Comparison of ENCODE assay signal across 20 cellular contexts in genomic region chr2:237571551-237571950, GRCh38. TPM values are rescaled to one million over a fixed set of nuclear protein-coding genes. Genes with fewer than 3 reads are reported as not detected.
A peak's percentile ranks its signal among the peaks of the same experiment; 100 is the strongest.
DNase-seq lines count a peak whose midpoint lies in the region; ATAC-seq, FAIRE-seq and TF ChIP-seq lines count a peak whose summit lies in the region.
"Had no signal": no experiment of that assay in that cellular context is flagged by ENCODE, and none has a peak within 500 bp of the region (broad histone marks: within the 10 kb centered on the region; RNA-seq: fewer than 3 reads in every experiment).

No MANE protein-coding gene starts in this region.

- H3K9ac ChIP-seq in OCI-LY3 (ENCODE audit: low read length) (no peak overlapping the region), kidney (ENCODE audit: low read length in 2 of 2) (peak overlapping the region in 1 of 2 donors; percentile 26), Karpas-422 (ENCODE audit: low read length) (no peak overlapping the region)

- no peak overlapping the region for H2AFZ ChIP-seq in OCI-LY3 (ENCODE audit: low read depth, low read length)
- H2AFZ ChIP-seq in Karpas-422 (ENCODE audit: low read length) = no peak overlapping the region

- H3K4me1 ChIP-seq in OCI-LY3 (ENCODE audit: low read length) (peaks cover 10% of the 10 kb centered on the region; the same call in 1 of the 2 replicates), kidney (ENCODE audit: control insufficient read depth in 1 of 2, insufficient read depth in 1 of 2, low read depth in 1 of 2, low read length in 2 of 2) (peaks cover 0 to 7% of the 10 kb centered on the region in 2 donors), Karpas-422 (ENCODE audit: low read length) (no peaks in the 10 kb centered on the region)

- H3K9me2 ChIP-seq in Karpas-422 (replicated peaks; ENCODE audit: insufficient read depth, low read length) = no peaks in the 10 kb centered on the region

- no peaks in the 10 kb centered on the region for H3K79me2 ChIP-seq in OCI-LY3 (ENCODE audit: low read length)
- H3K79me2 ChIP-seq in Karpas-422 (ENCODE audit: low read length) = no peaks in the 10 kb centered on the region

- no peak for FAIRE-seq in kidney (lab: Jason Lieb, UNC)
- no peak for FAIRE-seq in GM12892 (lab: Jason Lieb, UNC)
- FAIRE-seq: D721Med had no signal

- intact Hi-C loops in kidney (cut with DNase I) (loop anchor here (5.0 kb wide), 1 partner anchor 54 kb away; no protein-coding TSS in a partner anchor), sciatic nerve (cut with DNase I) (loop anchor here (5.0 kb wide), 1 partner anchor 59 kb away; no protein-coding TSS in a partner anchor)

- H3K27ac ChIP-seq in OCI-LY3 (ENCODE audit: low read length) (no peak overlapping the region), kidney (ENCODE audit: low read depth in 2 of 2, low read length in 2 of 2) (no peak overlapping the region), Karpas-422 (ENCODE audit: low read length) (no peak overlapping the region)
- H3K27ac ChIP-seq: brain microvascular endothelial cell, coronary artery, epithelial cell of prostate, right atrium auricular region, tibial nerve had no signal

- TF ChIP-seq CTCF in OCI-LY3 (IDR thresholded peaks at IDR 0.05; ENCODE audit: low read depth, low read length) (no peak), kidney (IDR thresholded peaks at IDR 0.05; ENCODE audit: borderline replicate concordance, extremely low read depth, insufficient read depth) (no peak)

- no peak overlapping the region for H3K4me3 ChIP-seq in OCI-LY3 (ENCODE audit: low read length)
- H3K4me3 ChIP-seq in kidney (ENCODE audit: low read length in 2 of 2) = no peak overlapping the region
- H3K4me3 ChIP-seq in Karpas-422 (ENCODE audit: low read length) = no peak overlapping the region
- H3K4me3 ChIP-seq: right atrium auricular region, tibial nerve had no signal

- no peaks in the 10 kb centered on the region for H3K27me3 ChIP-seq in OCI-LY3 (ENCODE audit: low read depth, low read length)
- no peaks in the 10 kb centered on the region for H3K27me3 ChIP-seq in Karpas-422 (ENCODE audit: low read length)
- H3K27me3 ChIP-seq: brain microvascular endothelial cell, right atrium auricular region, tibial nerve had no signal

- H3K9me3 ChIP-seq in OCI-LY3 (ENCODE audit: insufficient read depth, low read length) (no peaks in the 10 kb centered on the region), kidney (ENCODE audit: control insufficient read depth in 1 of 2, low read length in 2 of 2) (no peaks in the 10 kb centered on the region), Karpas-422 (ENCODE audit: low read length) (no peaks in the 10 kb centered on the region)
- H3K9me3 ChIP-seq: right atrium auricular region, tibial nerve had no signal

- peak; percentile 13 for ATAC-seq in GM19455 (IDR thresholded peaks at IDR 0.05; ENCODE audit: unreplicated experiment)
- peak; percentile 4 for ATAC-seq in sciatic nerve

- peak overlapping the region; percentile 34; the same call in 1 of the 2 replicates for H3K4me2 ChIP-seq in OCI-LY3 (ENCODE audit: low read length)
- no peak overlapping the region for H3K4me2 ChIP-seq in Karpas-422 (ENCODE audit: low read depth, low read length, poor library complexity, severe bottlenecking)

- DNase-seq in kidney = peak; percentile 79
- no peak for DNase-seq in sciatic nerve (ENCODE audit: low spot score)
- no peak for DNase-seq in GM12892 (ENCODE audit: insufficient read length)
- DNase-seq in Karpas-422 = no peak
- DNase-seq in GOT3 (lab: John Stamatoyannopoulos, UW) = no peak
- no peak for DNase-seq in germinal center (ENCODE audit: low spot score)

- no peaks in the 10 kb centered on the region for H3K36me3 ChIP-seq in OCI-LY3 (replicated peaks; ENCODE audit: low read depth, low read length)
- H3K36me3 ChIP-seq in kidney (ENCODE audit: control insufficient read depth in 1 of 2, insufficient read depth in 2 of 2, low read length in 2 of 2) = no peaks in the 10 kb centered on the region
- H3K36me3 ChIP-seq in Karpas-422 (ENCODE audit: insufficient read depth, low read length) = no peaks in the 10 kb centered on the region
- H3K36me3 ChIP-seq: brain microvascular endothelial cell, right atrium auricular region, tibial nerve had no signal

- TF ChIP-seq POLR2A in GM12892 (IDR thresholded peaks at IDR 0.05; ENCODE audit: low read depth, low read length) = no peak

- H4K20me1 ChIP-seq in OCI-LY3 (ENCODE audit: insufficient read depth, low read length) (no peaks in the 10 kb centered on the region), Karpas-422 (ENCODE audit: insufficient read depth, low read depth, low read length) (no peaks in the 10 kb centered on the region)

RNA-seq across cellular contexts. Expression of gene PRLH, which starts 5.2 kb away (rescaled TPM):
- not detected for total RNA-seq in kidney
- polyA plus RNA-seq in kidney (ENCODE audit: insufficient read depth, low read depth, low replicate concordance) = not detected
- not detected for total RNA-seq in sciatic nerve
- not detected for polyA plus RNA-seq in GM12892 (2012; ENCODE audit: missing spikeins)
- total RNA-seq in Karpas-422 (2014; rRNA removed; shearing (Covaris generic); ENCODE audit: low replicate concordance) = not detected in 2 replicates
- total RNA-seq: activated naive CD8-positive, alpha-beta T cell treated with anti-CD3 and anti-CD28 coated beads, Interleukin-2, amount 10 ng/mL, durations not matched to agents 7 days and 5 days; activated T-helper 17 cell treated with anti-CD3 and anti-CD28 coated beads, Interleukin-2, amount 50 U/mL, for 72 hours; left colon; mononuclear cell; neural crest cell; right atrium auricular region; RPMI7951; tibial nerve had no signal

RNA-seq across cellular contexts. Expression of gene RAB17, which starts 19.0 kb away (rescaled TPM):
- total RNA-seq in kidney = 59.1 TPM
- 151 TPM for polyA plus RNA-seq in kidney (ENCODE audit: insufficient read depth, low read depth, low replicate concordance)
- total RNA-seq in sciatic nerve = 1.1 TPM
- 2.4 TPM for polyA plus RNA-seq in GM12892 (2012; ENCODE audit: missing spikeins)
- 1.3 and 2.9 TPM in 2 replicates for total RNA-seq in Karpas-422 (2014; rRNA removed; shearing (Covaris generic); ENCODE audit: low replicate concordance)
- total RNA-seq: activated naive CD8-positive, alpha-beta T cell treated with anti-CD3 and anti-CD28 coated beads, Interleukin-2, amount 10 ng/mL, durations not matched to agents 7 days and 5 days; neural crest cell had no signal

RNA-seq across cellular contexts. Expression of gene LRRFIP1, which starts 55.8 kb away (rescaled TPM):
- total RNA-seq in kidney (204 TPM), sciatic nerve (84.8 TPM)
- 39.1 TPM for polyA plus RNA-seq in kidney (ENCODE audit: insufficient read depth, low read depth, low replicate concordance)
- polyA plus RNA-seq in GM12892 (2012; ENCODE audit: missing spikeins) = 80.1 TPM
- 29.9 and 30.7 TPM in 2 replicates for total RNA-seq in Karpas-422 (2014; rRNA removed; shearing (Covaris generic); ENCODE audit: low replicate concordance)

Comparison
In these comparisons a context has a peak if more than half of its experiments do, and no peak if none do; other contexts are left out.
1. RNA of gene RAB17, which starts 19.0 kb away (total RNA-seq): 59.1 TPM in kidney (single experiment); 1.3 to 2.9 TPM in Karpas-422 and 1.1 TPM in sciatic nerve (single experiment); every median in the first group is over 10 times any median in the second.